21 cellular contexts compared by ENCODE assay signal in the genomic region with DNA sequence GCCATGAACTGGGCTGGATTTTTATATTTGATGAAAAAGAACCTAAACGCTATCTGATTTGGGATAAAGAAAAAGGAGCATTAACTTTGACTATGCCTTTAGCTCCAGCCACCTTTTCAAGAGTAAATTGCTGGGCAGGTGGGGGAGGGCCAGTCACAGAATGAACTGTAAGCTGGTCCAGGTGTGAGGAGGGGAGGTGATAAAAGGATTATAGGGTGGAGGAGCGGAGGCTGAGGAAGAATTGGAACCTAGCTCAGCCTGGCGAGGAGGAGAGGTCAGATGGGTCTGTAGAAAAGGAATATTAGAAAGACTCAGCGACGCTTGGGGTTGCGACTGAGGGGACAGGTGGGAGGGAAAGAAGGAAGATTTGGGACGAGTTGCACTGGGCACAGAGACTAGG. TPM values are rescaled to one million over a fixed set of nuclear protein-coding genes. Genes with fewer than 3 reads are reported as not detected.
"Had no signal": no experiment of that assay in that cellular context is flagged by ENCODE, and none has a peak within 500 bp of the region (broad histone marks: within the 10 kb centered on the region; RNA-seq: fewer than 3 reads in every experiment).

No MANE protein-coding gene starts in this region.

RNA-seq across cellular contexts. Expression of gene LITAFD, which starts 45.4 kb away (rescaled TPM):
- total RNA-seq: activated naive CD4-positive, alpha-beta T cell treated with anti-CD3 and anti-CD28 coated beads for 36 hours; activated naive CD4-positive, alpha-beta T cell treated with anti-CD3 and anti-CD28 coated beads, Interleukin-2, amount 50 U/mL, for 72 hours; activated naive CD8-positive, alpha-beta T cell treated with anti-CD3 and anti-CD28 coated beads for 36 hours; activated naive CD8-positive, alpha-beta T cell treated with anti-CD3 and anti-CD28 coated beads, Interleukin-2, amount 10 ng/mL, durations not matched to agents 7 days and 5 days; activated T-cell treated with anti-CD3 and anti-CD28 coated beads, Interleukin-2, amount 50 U/mL, for 4 hours; activated T-cell treated with anti-CD3 and anti-CD28 coated beads, Interleukin-2, amount 50 U/mL, for 72 hours; activated T-helper 1 cell treated with anti-CD3 and anti-CD28 coated beads, Interleukin-12 subunit alpha, Interleukin-12 subunit beta, Interleukin-2, Interleukin-4 antibody, amounts not matched to agents 30 ng/mL and 10 ng/mL and 1 ng/mL, durations not matched to agents 14 hours and 24 hours and 36 hours; activated T-helper 17 cell treated with anti-CD3 and anti-CD28 coated beads, Interleukin-2, amount 50 U/mL, for 72 hours; activated T-helper 2 cell treated with anti-CD3 and anti-CD28 coated beads, Interferon-gamma antibody, Interleukin-2, Interleukin-4, amounts not matched to agents 10 μg/mL and 5 μg/mL and 100 μg/mL, durations not matched to agents 14 hours and 24 hours and 36 hours; adrenal gland; aorta; ascending aorta; astrocyte; body of pancreas; breast epithelium; bronchial epithelial cell; cardiac muscle cell; cardiac septum; cerebellum; chondrocyte had no signal
- polyA plus RNA-seq: adipose tissue, adrenal gland, aorta had no signal
